8 cellular contexts compared by ENCODE assay signal in the genomic region with DNA sequence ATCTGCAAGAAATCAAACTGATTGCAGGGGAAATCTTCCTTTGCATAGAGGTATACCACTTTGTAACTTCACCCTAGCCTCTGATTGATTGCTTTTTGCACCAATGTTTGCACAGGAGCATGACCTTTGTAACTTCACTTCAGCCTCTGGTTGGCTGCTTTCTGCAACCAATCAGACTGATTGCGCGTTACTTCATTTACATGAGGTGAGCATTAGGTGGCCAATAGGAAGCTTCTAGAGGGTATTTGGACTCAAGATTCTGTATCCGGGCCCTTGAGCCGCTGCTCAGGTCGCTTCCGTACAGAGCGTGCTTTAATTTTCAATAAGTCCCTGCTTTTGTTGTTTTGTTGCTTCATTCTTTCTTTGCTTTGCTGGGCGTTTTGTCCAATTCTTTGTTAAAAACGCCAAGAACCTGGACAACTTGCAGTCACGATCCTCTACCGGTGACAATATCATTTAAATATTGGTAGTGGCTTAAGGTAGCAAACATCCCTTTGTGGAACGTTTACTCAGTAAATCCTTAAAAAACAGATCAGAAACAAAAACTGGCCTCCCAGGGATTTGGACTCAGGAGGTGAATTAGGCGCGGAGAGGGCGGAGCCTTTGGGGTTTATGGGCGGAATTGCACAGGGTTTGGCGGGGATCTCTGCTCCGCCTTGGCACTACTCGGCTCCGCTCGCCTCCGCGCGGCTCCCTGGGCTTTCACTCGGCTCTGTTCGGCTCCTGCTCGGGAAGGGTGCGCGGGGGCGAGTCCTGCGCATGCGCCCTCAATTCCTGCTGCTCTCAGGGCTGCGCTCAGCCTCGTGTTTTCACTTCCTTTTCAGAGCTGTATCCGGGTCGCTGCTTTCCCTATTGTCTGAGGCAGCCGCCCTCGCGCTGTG. TPM values are rescaled to one million over a fixed set of nuclear protein-coding genes. Genes with fewer than 3 reads are reported as not detected.
A peak's percentile ranks its signal among the peaks of the same experiment; 100 is the strongest.
DNase-seq lines count a peak whose midpoint lies in the region; ATAC-seq and TF ChIP-seq lines count a peak whose summit lies in the region.

A gene with protein sequence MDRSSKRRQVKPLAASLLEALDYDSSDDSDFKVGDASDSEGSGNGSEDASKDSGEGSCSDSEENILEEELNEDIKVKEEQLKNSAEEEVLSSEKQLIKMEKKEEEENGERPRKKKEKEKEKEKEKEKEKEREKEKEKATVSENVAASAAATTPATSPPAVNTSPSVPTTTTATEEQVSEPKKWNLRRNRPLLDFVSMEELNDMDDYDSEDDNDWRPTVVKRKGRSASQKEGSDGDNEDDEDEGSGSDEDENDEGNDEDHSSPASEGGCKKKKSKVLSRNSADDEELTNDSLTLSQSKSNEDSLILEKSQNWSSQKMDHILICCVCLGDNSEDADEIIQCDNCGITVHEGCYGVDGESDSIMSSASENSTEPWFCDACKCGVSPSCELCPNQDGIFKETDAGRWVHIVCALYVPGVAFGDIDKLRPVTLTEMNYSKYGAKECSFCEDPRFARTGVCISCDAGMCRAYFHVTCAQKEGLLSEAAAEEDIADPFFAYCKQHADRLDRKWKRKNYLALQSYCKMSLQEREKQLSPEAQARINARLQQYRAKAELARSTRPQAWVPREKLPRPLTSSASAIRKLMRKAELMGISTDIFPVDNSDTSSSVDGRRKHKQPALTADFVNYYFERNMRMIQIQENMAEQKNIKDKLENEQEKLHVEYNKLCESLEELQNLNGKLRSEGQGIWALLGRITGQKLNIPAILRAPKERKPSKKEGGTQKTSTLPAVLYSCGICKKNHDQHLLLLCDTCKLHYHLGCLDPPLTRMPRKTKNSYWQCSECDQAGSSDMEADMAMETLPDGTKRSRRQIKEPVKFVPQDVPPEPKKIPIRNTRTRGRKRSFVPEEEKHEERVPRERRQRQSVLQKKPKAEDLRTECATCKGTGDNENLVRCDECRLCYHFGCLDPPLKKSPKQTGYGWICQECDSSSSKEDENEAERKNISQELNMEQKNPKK (plus strand): TSS at position 812 of the 881 bp plus-strand sequence. CDS start 452 bp downstream, outside the sequence.

- 15 to 20% (median 19%) methylated on average over 27 to 39 of the region's 39 CpGs for WGBS in spleen, 5 donors

- peaks cover 0 to 14% (median 0%) of the 10 kb centered on the region in 6 donors for H3K36me3 ChIP-seq in spleen

- H3K27ac ChIP-seq in spleen: peak within 1 kb of the TSS; percentile 76 to 91 (median 88)

- H3K9me3 ChIP-seq in spleen: no peaks in the 10 kb centered on the region

- H3K4me1 ChIP-seq in spleen: peaks cover 16 to 36% (median 31%) of the 10 kb centered on the region in 6 donors

- H3K4me3 ChIP-seq in spleen: peak within 1 kb of the TSS; percentile 55 to 89 (median 75)

- ATAC-seq in GM19023 (IDR thresholded peaks at IDR 0.05; ENCODE audit: unreplicated experiment) (peak; percentile 96), HG03280 (IDR thresholded peaks at IDR 0.05; ENCODE audit: unreplicated experiment) (peak; percentile 97)

- intact Hi-C loops in spleen (cut with DNase I; ENCODE audit: low total_unique reads): loop anchor here (5.0 kb wide), 1 partner anchor 36 kb away; no protein-coding TSS in a partner anchor

- TF ChIP-seq POLR2A in spleen (IDR thresholded peaks at IDR 0.05): peak in 1 of 3 donors; percentile 29

- DNase-seq in AG08396 (ENCODE audit: low spot score): peak; percentile 99
- DNase-seq in NCI-H345 treated with DMSO at 0.1 percent for 48 hours (lab: John Stamatoyannopoulos, UW; ENCODE audit: unreplicated experiment): peak; percentile 98
- DNase-seq in activated CD4-positive, CD25-positive, alpha-beta regulatory T cell (lab: John Stamatoyannopoulos, UW): peak; percentile 77 to 87 (median 86)
- peak; percentile 96 for DNase-seq in central memory CD4-positive, alpha-beta T cell
- peak; percentile 95 for DNase-seq in inferior parietal cortex (ENCODE audit: extremely low spot score)
- DNase-seq in spleen: peak; percentile 98

- H3K27me3 ChIP-seq in spleen (replicated peaks in 1 of 7): no peaks in the 10 kb centered on the region

- no peak for TF ChIP-seq CTCF in spleen (IDR thresholded peaks at IDR 0.05 in 8 of 11, conservative IDR thresholded peaks at IDR 0.05 in 3 of 11)

RNA-seq across cellular contexts. Expression of the gene that starts here (rescaled TPM):
- total RNA-seq in spleen: 10 to 100 TPM; 36.9 to 59.1 (median 41.3) TPM
- 10 to 100 TPM; 18.9 to 23.5 (median 23.5) TPM for polyA plus RNA-seq in spleen

Comparison
In these comparisons a context has a peak if more than half of its experiments do, and no peak if none do; other contexts are left out.
1. Peak in every context shown above with its lines: DNase-seq, ATAC-seq, H3K4me3 ChIP-seq and H3K27ac ChIP-seq.